ENCODE assay signal across 1 cellular context in the genomic region with DNA sequence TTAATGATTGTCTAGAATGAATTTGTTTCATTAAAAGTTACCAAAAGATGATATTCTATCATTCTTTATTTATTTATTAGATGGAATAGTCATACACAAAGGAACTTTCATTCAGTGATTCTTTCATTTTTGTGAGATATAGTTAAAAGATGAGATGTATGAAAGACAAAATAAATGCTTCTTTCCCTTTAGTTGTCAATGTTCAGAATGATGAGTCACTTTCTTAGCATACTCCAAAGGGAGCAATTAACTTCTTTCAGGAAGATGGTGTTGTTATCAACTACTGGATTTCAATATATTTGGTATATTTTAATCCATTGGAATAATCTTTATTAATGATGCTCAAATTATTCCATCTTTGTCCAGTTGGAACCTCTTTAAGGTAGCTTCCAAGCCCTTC.
TF ChIP-seq lines count a peak whose summit lies in the region.

No MANE protein-coding gene starts in this region.

TF ChIP-seq in endothelial cell of umbilical vein, 7 proteins besides CTCF, POLR2A, EP300 and RAD21 (continued from another document):
- peak; percentile 75 for TF ChIP-seq JUN (IDR thresholded peaks at IDR 0.05; ENCODE audit: borderline replicate concordance, insufficient read depth, insufficient read length, low read depth)
- TF ChIP-seq, protein P1, sequence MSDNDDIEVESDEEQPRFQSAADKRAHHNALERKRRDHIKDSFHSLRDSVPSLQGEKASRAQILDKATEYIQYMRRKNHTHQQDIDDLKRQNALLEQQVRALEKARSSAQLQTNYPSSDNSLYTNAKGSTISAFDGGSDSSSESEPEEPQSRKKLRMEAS (IDR thresholded peaks at IDR 0.05; ENCODE audit: insufficient read depth, insufficient read length), result no peak
- no peak for TF ChIP-seq POLR2AphosphoS5 (IDR thresholded peaks at IDR 0.05; ENCODE audit: insufficient read depth, low read depth, low read length)
- TF ChIP-seq FOS (IDR thresholded peaks at IDR 0.05; ENCODE audit: borderline replicate concordance, insufficient read depth, low read length), result peak; percentile 52
- TF ChIP-seq EZH2 (IDR thresholded peaks at IDR 0.05; ENCODE audit: borderline replicate concordance, low read depth, low read length, severe bottlenecking), result no peak
